8 cellular contexts compared by ENCODE assay signal in genomic region chr10:102504976-102505300, GRCh38. TPM values are rescaled to one million over a fixed set of nuclear protein-coding genes. Genes with fewer than 3 reads are reported as not detected.
DNase-seq lines count a peak whose midpoint lies in the region; ATAC-seq and TF ChIP-seq lines count a peak whose summit lies in the region.

No MANE protein-coding gene starts in this region.

- H4K8ac ChIP-seq in H9 (replicated peaks; ENCODE audit: insufficient read length, low read depth, low read length), result no peak overlapping the region

- H3K9me3 ChIP-seq in H9 (ENCODE audit: control insufficient read depth, low read depth, low read length), result no peaks in the 10 kb centered on the region
- no peaks in the 10 kb centered on the region for H3K9me3 ChIP-seq in WERI-Rb-1 (ENCODE audit: severe bottlenecking)
- no peaks in the 10 kb centered on the region for H3K9me3 ChIP-seq in skeletal muscle tissue (ENCODE audit: control insufficient read depth in 3 of 3, low read length in 3 of 3)

- no peaks in the 10 kb centered on the region for H3K4me1 ChIP-seq in H9 (ENCODE audit: insufficient read depth, low read length)
- peaks cover 37 to 68% (median 50%) of the 10 kb centered on the region in 3 donors for H3K4me1 ChIP-seq in skeletal muscle tissue (ENCODE audit: control insufficient read depth in 3 of 3, insufficient read depth in 3 of 3, low read length in 3 of 3)

- H3K36me3 ChIP-seq in WERI-Rb-1, result peaks cover 33% of the 10 kb centered on the region
- peaks cover 12 to 20% (median 12%) of the 10 kb centered on the region in 3 donors for H3K36me3 ChIP-seq in skeletal muscle tissue (ENCODE audit: control insufficient read depth in 3 of 3, insufficient read depth in 3 of 3, low read length in 3 of 3)

- no peak overlapping the region for H3K4ac ChIP-seq in H9 (ENCODE audit: low read depth, low read length)

- peaks cover 7 to 23% (median 18%) of the 10 kb centered on the region in 3 experiments for H3K36me3 Mint-ChIP-seq in H9 (ENCODE audit: insufficient read depth in 1 of 3, low read depth in 3 of 3)

- no peak overlapping the region for H3K23ac ChIP-seq in H9 (ENCODE audit: insufficient read length, low read depth, low read length)

- no peak overlapping the region for H2BK12ac ChIP-seq in H9 (ENCODE audit: insufficient read length, low read depth, low read length)

- H3K4me3 Mint-ChIP-seq in H9, result peak overlapping the region in 1 of 2 experiments; percentile 92; a peak in 4 of 5 replicates

- H2BK120ac ChIP-seq in H9 (ENCODE audit: low read depth, low read length, poor library complexity, severe bottlenecking), result no peak overlapping the region

- no peak overlapping the region for H2BK20ac ChIP-seq in H9 (ENCODE audit: low read depth, low read length, poor library complexity, severe bottlenecking)

- WGBS in H9 (ENCODE audit: extremely low coverage, insufficient read length, low lambda C conversion rate), result no CpG with 5 or more reads among the region's 5 CpGs

- no peak for DNase-seq in H9
- DNase-seq in WERI-Rb-1, result no peak
- DNase-seq in H4 (ENCODE audit: low spot score), result no peak

- H3K4me3 ChIP-seq in WERI-Rb-1 (ENCODE audit: low read depth, low read length) (peak overlapping the region; percentile 97), iPS-11a (ENCODE audit: low read depth, low read length) (peak overlapping the region; percentile 69), skeletal muscle tissue (ENCODE audit: low read length in 3 of 3) (peak overlapping the region; percentile 84 to 94 (median 92))

- H3K79me1 ChIP-seq in H9 (ENCODE audit: insufficient read depth, low read depth, low read length, poor library complexity, severe bottlenecking), result no peaks in the 10 kb centered on the region

- ATAC-seq in HG02973 (IDR thresholded peaks at IDR 0.05; ENCODE audit: unreplicated experiment) (no peak), HG02970 (IDR thresholded peaks at IDR 0.05; ENCODE audit: low FRiP score, unreplicated experiment) (no peak), HG03108 (IDR thresholded peaks at IDR 0.05; ENCODE audit: unreplicated experiment) (no peak)

- no peak overlapping the region for H2BK15ac ChIP-seq in H9 (ENCODE audit: low read depth, low read length)

- no peak overlapping the region for H3K27ac ChIP-seq in H9 (ENCODE audit: insufficient read length, low read depth, low read length)
- no peak overlapping the region for H3K27ac ChIP-seq in WERI-Rb-1
- H3K27ac ChIP-seq in skeletal muscle tissue (ENCODE audit: low read depth, low read length), result peak overlapping the region; percentile 59

- H3K27me3 ChIP-seq in H9 (ENCODE audit: insufficient read depth, low read length) (peaks cover 4% of the 10 kb centered on the region; the same call in 1 of the 2 replicates), WERI-Rb-1 (ENCODE audit: insufficient read depth, low read depth, severe bottlenecking) (no peaks in the 10 kb centered on the region), skeletal muscle tissue (ENCODE audit: control insufficient read depth in 3 of 3, insufficient read depth in 3 of 3, low read length in 3 of 3) (no peaks in the 10 kb centered on the region)

- H3K4me1 Mint-ChIP-seq in H9, result peaks cover 8 to 9% of the 10 kb centered on the region in 2 experiments

- no peak overlapping the region for H3K56ac ChIP-seq in H9 (ENCODE audit: insufficient read length, low read depth, low read length)

- no peak overlapping the region for H4K5ac ChIP-seq in H9 (ENCODE audit: insufficient read length, low read depth, low read length)

- H2AFZ ChIP-seq in H9 (ENCODE audit: low read length), result no peak overlapping the region

- H3K14ac ChIP-seq in H9 (ENCODE audit: insufficient read depth, low read length), result no peak overlapping the region

- no peak overlapping the region for H2BK5ac ChIP-seq in H9 (ENCODE audit: insufficient read length, low read length)

- peak overlapping the region; percentile 76 for H3K4me2 ChIP-seq in H9 (ENCODE audit: insufficient read depth, insufficient read length, low read length)

- no peak overlapping the region for H3T11ph ChIP-seq in H9 (ENCODE audit: low read length)

- H4K91ac ChIP-seq in H9 (ENCODE audit: insufficient read length, low read depth, low read length), result no peak overlapping the region

- H4K20me1 ChIP-seq in H9 (ENCODE audit: control insufficient read depth, insufficient read depth, insufficient read length), result no peaks in the 10 kb centered on the region

- no peak overlapping the region for H3K27ac Mint-ChIP-seq in H9

- H3K9ac ChIP-seq in H9 (ENCODE audit: extremely low read depth, insufficient read length, low read length), result no peak overlapping the region
- H3K9ac ChIP-seq in skeletal muscle tissue (ENCODE audit: low read depth in 1 of 3, low read length in 3 of 3), result peak overlapping the region; percentile 75 to 93 (median 90)

- no peaks in the 10 kb centered on the region; the same call in 1 of the 2 replicates for H3K79me2 ChIP-seq in H9 (ENCODE audit: insufficient read depth, low read length)

- TF ChIP-seq CTCF in H9 (conservative IDR thresholded peaks at IDR 0.05), result no peak
- no peak for TF ChIP-seq CTCF in WERI-Rb-1 (IDR thresholded peaks at IDR 0.05; ENCODE audit: low read depth, low read length)

- no peak overlapping the region for H3K18ac ChIP-seq in H9 (ENCODE audit: insufficient read length, low read depth, low read length)

- H2AK5ac ChIP-seq in H9 (ENCODE audit: insufficient read length, low read length), result no peak overlapping the region

- peaks cover 3% of the 10 kb centered on the region for H3K23me2 ChIP-seq in H9 (ENCODE audit: insufficient read length, low read depth, low read length, poor library complexity, severe bottlenecking)

- no peaks in the 10 kb centered on the region; a peak in 1 of 5 replicates for H3K9me3 Mint-ChIP-seq in H9

- peaks cover 33% of the 10 kb centered on the region for H3K27me3 Mint-ChIP-seq in H9 (ENCODE audit: low read depth)

RNA-seq across cellular contexts. Expression of gene SUFU, which starts 1.2 kb away (rescaled TPM):
- total RNA-seq in H9 (2021) (9.4 and 9.5 TPM in 2 replicates), skeletal muscle tissue (4.2 TPM)
- total RNA-seq in H4 (2014; rRNA removed; shearing (Covaris generic)), result 1.7 and 2.8 TPM in 2 replicates

RNA-seq across cellular contexts. Expression of gene ACTR1A, which starts 2.4 kb away (rescaled TPM):
- total RNA-seq in H9 (2021), result 82.1 and 84.2 TPM in 2 replicates
- total RNA-seq in skeletal muscle tissue, result 66.8 TPM
- 100 and 172 TPM in 2 replicates for total RNA-seq in H4 (2014; rRNA removed; shearing (Covaris generic))

RNA-seq across cellular contexts. Expression of gene C10orf95, which starts 53.6 kb away (rescaled TPM):
- total RNA-seq in H9 (2021) (not detected in 2 replicates), skeletal muscle tissue (not detected)
- total RNA-seq in H4 (2014; rRNA removed; shearing (Covaris generic)), result not detected in 2 replicates
